8 cellular contexts compared by ENCODE assay signal in the genomic region with DNA sequence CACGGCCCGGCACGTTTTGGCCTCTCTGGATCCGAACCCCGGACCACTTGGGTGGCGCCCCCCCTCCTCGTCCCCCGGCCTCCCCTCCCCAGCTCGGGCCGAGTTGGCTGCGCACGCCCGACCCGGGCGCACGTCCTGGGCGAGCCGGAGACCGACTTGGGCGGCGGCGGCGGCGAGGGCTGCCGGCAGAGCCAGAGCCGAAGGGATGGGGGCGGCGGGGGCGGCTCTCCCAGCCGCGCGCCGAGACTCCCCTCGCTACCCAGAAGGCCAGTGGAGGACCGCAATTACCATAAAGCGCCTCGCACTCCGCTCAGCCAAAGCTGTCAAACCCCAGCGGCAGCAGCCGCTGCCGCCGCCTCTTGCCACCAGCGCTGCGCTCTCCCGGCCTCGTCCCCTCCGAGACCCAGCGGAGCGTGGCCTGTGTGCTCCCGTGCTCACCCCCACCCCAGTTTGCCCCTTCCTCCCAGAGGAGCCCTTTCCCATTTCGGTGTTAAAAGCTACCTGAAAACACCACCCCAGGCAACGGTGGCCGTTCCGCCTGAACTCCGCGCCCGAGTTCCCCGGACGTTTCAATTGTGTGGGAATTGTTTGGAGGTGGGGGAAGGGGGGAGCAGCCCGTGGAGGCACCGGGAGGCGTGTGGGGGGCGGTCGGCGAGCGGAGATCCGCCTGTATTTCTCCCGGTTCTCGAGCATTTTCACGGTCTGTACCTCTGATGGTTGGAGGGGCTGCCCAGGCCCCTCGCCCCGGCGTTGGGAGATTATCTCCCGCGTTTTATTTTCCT. TPM values are rescaled to one million over a fixed set of nuclear protein-coding genes. Genes with fewer than 3 reads are reported as not detected.
DNase-seq lines count a peak whose midpoint lies in the region; ATAC-seq and TF ChIP-seq lines count a peak whose summit lies in the region.

No MANE protein-coding gene starts in this region.

- no peaks in the 10 kb centered on the region for H3K36me3 Mint-ChIP-seq in glutamatergic neuron (ENCODE audit: unreplicated experiment)

- H2AFZ ChIP-seq in parathyroid adenoma: peak overlapping the region; percentile 62

- no peaks in the 10 kb centered on the region for H3K9me3 ChIP-seq in parathyroid adenoma (ENCODE audit: control insufficient read depth, low read length)

- peak overlapping the region; percentile 70 for H3K4me2 ChIP-seq in parathyroid adenoma (ENCODE audit: low read length)

- peaks cover 9% of the 10 kb centered on the region for H3K27me3 Mint-ChIP-seq in glutamatergic neuron (ENCODE audit: unreplicated experiment)

- H3K9ac ChIP-seq in parathyroid adenoma: no peak overlapping the region

- H3K27ac ChIP-seq in parathyroid adenoma: peak overlapping the region; percentile 83

- H3K79me2 ChIP-seq in parathyroid adenoma: peaks cover 4% of the 10 kb centered on the region

- peak; percentile 67 for DNase-seq in D341Med (ENCODE audit: low spot score)
- peak; percentile 39 for DNase-seq in NCI-H446 treated with DMSO at 0.1 percent for 48 hours (lab: John Stamatoyannopoulos, UW)
- peak; percentile 38 for DNase-seq in activated effector memory CD4-positive, alpha-beta T cell treated with Interleukin-2 at 50 U/mL for 16 hours
- DNase-seq in glutamatergic neuron: peak; percentile 57
- DNase-seq in effector CD4-positive, alpha-beta T cell: no peak

- TF ChIP-seq CTCF in glutamatergic neuron (IDR thresholded peaks at IDR 0.05; ENCODE audit: partially characterized antibody, unreplicated experiment) (no peak), parathyroid adenoma (IDR thresholded peaks at IDR 0.05) (no peak)

- H3K4me1 ChIP-seq in parathyroid adenoma: no peaks in the 10 kb centered on the region

- H3K4me3 ChIP-seq in parathyroid adenoma (ENCODE audit: low read depth, low read length): peak overlapping the region; percentile 49

- peak overlapping the region; percentile 79 for H3K27ac Mint-ChIP-seq in glutamatergic neuron (ENCODE audit: unreplicated experiment)

- ATAC-seq in GM21825 (IDR thresholded peaks at IDR 0.05; ENCODE audit: unreplicated experiment): peak; percentile 28
- no peak for ATAC-seq in HG03108 (IDR thresholded peaks at IDR 0.05; ENCODE audit: unreplicated experiment)

- peaks cover 12% of the 10 kb centered on the region for H3K4me1 Mint-ChIP-seq in glutamatergic neuron (ENCODE audit: low read depth, unreplicated experiment)

- H3K4me3 Mint-ChIP-seq in glutamatergic neuron (ENCODE audit: unreplicated experiment): peak overlapping the region; percentile 79

- H3K27me3 ChIP-seq in parathyroid adenoma (ENCODE audit: control insufficient read depth, insufficient read depth, low read length): no peaks in the 10 kb centered on the region

- H3K36me3 ChIP-seq in parathyroid adenoma (ENCODE audit: control insufficient read depth, insufficient read depth, low read length): no peaks in the 10 kb centered on the region

- peaks cover 11% of the 10 kb centered on the region for H3K9me3 Mint-ChIP-seq in glutamatergic neuron (ENCODE audit: unreplicated experiment)

RNA-seq across cellular contexts. Expression of a gene that starts 0.7 kb away (rescaled TPM):
- total RNA-seq in glutamatergic neuron (ENCODE audit: unreplicated experiment): 59.0 TPM
